Comparison of ENCODE assay signal across 16 cellular contexts in genomic region chr2:203730866-203731265, GRCh38. TPM values are rescaled to one million over a fixed set of nuclear protein-coding genes. Genes with fewer than 3 reads are reported as not detected.
DNase-seq lines count a peak whose midpoint lies in the region; ATAC-seq, FAIRE-seq and TF ChIP-seq lines count a peak whose summit lies in the region.
"Had no signal": no experiment of that assay in that cellular context is flagged by ENCODE, and none has a peak within 500 bp of the region (broad histone marks: within the 10 kb centered on the region; RNA-seq: fewer than 3 reads in every experiment).

No MANE protein-coding gene starts in this region.

- no peak for DNase-seq in activated naive CD4-positive, alpha-beta T cell (lab: John Stamatoyannopoulos, UW)
- DNase-seq in T-cell = no peak
- peak; percentile 42 for DNase-seq in bronchial epithelial cell (ENCODE audit: low read depth)
- no peak for DNase-seq in pancreas
- DNase-seq in posterior vena cava (ENCODE audit: low spot score) = no peak
- DNase-seq: activated B cell treated with CpG ODN at 0.5 μM for 24 hours; anterior cingulate cortex; HCEC 1CT; heart right ventricle; immature natural killer cell; ovary; stimulated activated CD4-positive, alpha-beta T cell treated with anti-CD3 and anti-CD28 coated beads, Interleukin-2, amount 100 ng/mL, for 24 hours had no signal

- FAIRE-seq in bronchial epithelial cell (lab: Jason Lieb, UNC) (no peak), pancreas (lab: Jason Lieb, UNC) (no peak)

- H3K27ac ChIP-seq in thymus (ENCODE audit: low read depth) (peak overlapping the region; percentile 12), pancreas (no peak overlapping the region)
- H3K27ac ChIP-seq: heart right ventricle, ovary had no signal

- H3K4me3 ChIP-seq in bronchial epithelial cell (ENCODE audit: low read depth, low read length) (no peak overlapping the region), thymus (ENCODE audit: low read length) (no peak overlapping the region), pancreas (no peak overlapping the region)
- H3K4me3 ChIP-seq: heart right ventricle, ovary had no signal

- CTCF ChIA-PET in T-cell (lab: Charles Lee) = interaction anchor here (1.0 to 1.3 kb wide), 3 partner anchors 10 to 24 kb away, joined by 3 to 6 read pairs (median 4); partner anchors contain the start of gene CD28 (in 1 of the 2)

- TF ChIP-seq CTCF in bronchial epithelial cell (IDR thresholded peaks at IDR 0.05; ENCODE audit: insufficient read depth, low read length, severe bottlenecking) (no peak), pancreas (IDR thresholded peaks at IDR 0.05) (no peak)

- no peaks in the 10 kb centered on the region for H3K27me3 Mint-ChIP-seq in activated naive CD4-positive, alpha-beta T cell treated with anti-CD3 and anti-CD28 coated beads, Interleukin-2, amount 50 U/mL, for 24 hours
- no peaks in the 10 kb centered on the region for H3K27me3 Mint-ChIP-seq in T-cell

- H3K9me3 ChIP-seq in thymus (ENCODE audit: control insufficient read depth) (no peaks in the 10 kb centered on the region), pancreas (no peaks in the 10 kb centered on the region)
- H3K9me3 ChIP-seq: heart right ventricle, ovary had no signal

- H3K4me3 Mint-ChIP-seq in activated naive CD4-positive, alpha-beta T cell treated with anti-CD3 and anti-CD28 coated beads, Interleukin-2, amount 50 U/mL, for 24 hours = peak overlapping the region; percentile 69
- peak overlapping the region; percentile 17 to 43 (median 33) for H3K4me3 Mint-ChIP-seq in T-cell
- H3K4me3 Mint-ChIP-seq: activated B cell treated with CpG ODN at 0.5 μM for 24 hours, immature natural killer cell had no signal

- ATAC-seq in T-cell (replicated peaks in 1 of 4) (no peak), pancreas (no peak), HG03280 (IDR thresholded peaks at IDR 0.05; ENCODE audit: unreplicated experiment) (no peak)
- ATAC-seq: heart right ventricle, sciatic nerve had no signal

- WGBS in thymus = 88% methylated on average over 2 of the region's 2 CpGs
- 93 to 97% methylated on average over 2 of the region's 2 CpGs for WGBS in pancreas, 2 donors

- intact Hi-C loops in pancreas (cut with DNase I) (no loop called here), posterior vena cava (cut with DNase I) (loop anchor here in 1 of 2 donors (10.0 kb wide), 1 partner anchor 1614 kb away; no protein-coding TSS in a partner anchor)

- peaks cover 7% of the 10 kb centered on the region for H3K9me3 Mint-ChIP-seq in activated naive CD4-positive, alpha-beta T cell treated with anti-CD3 and anti-CD28 coated beads, Interleukin-2, amount 50 U/mL, for 24 hours
- no peaks in the 10 kb centered on the region for H3K9me3 Mint-ChIP-seq in T-cell
- H3K9me3 Mint-ChIP-seq: activated B cell treated with CpG ODN at 0.5 μM for 24 hours, immature natural killer cell had no signal

- H3K36me3 ChIP-seq in bronchial epithelial cell (ENCODE audit: control insufficient read depth, insufficient read depth, low read length) = no peaks in the 10 kb centered on the region
- H3K36me3 ChIP-seq in thymus (ENCODE audit: control insufficient read depth, insufficient read depth) = peaks cover 9% of the 10 kb centered on the region
- H3K36me3 ChIP-seq in pancreas = no peaks in the 10 kb centered on the region
- H3K36me3 ChIP-seq: ovary had no signal

- H3K27me3 ChIP-seq in bronchial epithelial cell (ENCODE audit: control insufficient read depth, insufficient read depth, low read length) = no peaks in the 10 kb centered on the region
- H3K27me3 ChIP-seq in thymus (ENCODE audit: control insufficient read depth, insufficient read depth) = no peaks in the 10 kb centered on the region
- no peaks in the 10 kb centered on the region for H3K27me3 ChIP-seq in pancreas
- H3K27me3 ChIP-seq: heart right ventricle, ovary had no signal

- peaks cover 94% of the 10 kb centered on the region for H3K4me1 Mint-ChIP-seq in activated naive CD4-positive, alpha-beta T cell treated with anti-CD3 and anti-CD28 coated beads, Interleukin-2, amount 50 U/mL, for 24 hours
- H3K4me1 Mint-ChIP-seq in T-cell = peaks cover 77 to 94% (median 92%) of the 10 kb centered on the region in 3 donors
- H3K4me1 Mint-ChIP-seq: activated B cell treated with CpG ODN at 0.5 μM for 24 hours, immature natural killer cell had no signal

- POLR2A ChIA-PET in T-cell (lab: Charles Lee) = interaction anchor here (0.7 to 2.2 kb wide), 3 partner anchors 9 to 22 kb away, joined by 3 to 6 read pairs (median 5); no protein-coding TSS in a partner anchor

- peak overlapping the region; percentile 90 for H3K27ac Mint-ChIP-seq in activated naive CD4-positive, alpha-beta T cell treated with anti-CD3 and anti-CD28 coated beads, Interleukin-2, amount 50 U/mL, for 24 hours
- peak overlapping the region; percentile 91 for H3K27ac Mint-ChIP-seq in T-cell
- H3K27ac Mint-ChIP-seq: activated B cell treated with CpG ODN at 0.5 μM for 24 hours, immature natural killer cell had no signal

- H3K4me1 ChIP-seq in thymus (ENCODE audit: control insufficient read depth, insufficient read depth, low read length) (peaks cover 16% of the 10 kb centered on the region), pancreas (no peaks in the 10 kb centered on the region)

- H3K36me3 Mint-ChIP-seq in activated naive CD4-positive, alpha-beta T cell treated with anti-CD3 and anti-CD28 coated beads, Interleukin-2, amount 50 U/mL, for 24 hours = peaks cover 47% of the 10 kb centered on the region
- H3K36me3 Mint-ChIP-seq in T-cell = peaks cover 83% of the 10 kb centered on the region

RNA-seq across cellular contexts. Expression of gene CD28, which starts 24.4 kb away (rescaled TPM):
- 100 to 1,000 TPM; 112 to 154 (median 151) TPM for total RNA-seq in T-cell
- total RNA-seq in bronchial epithelial cell = not detected in 2 replicates
- 27.2 TPM for polyA plus RNA-seq in thymus
- under 1 TPM; 0.21 to 0.63 (median 0.30) TPM for total RNA-seq in pancreas
- polyA plus RNA-seq in pancreas = under 1 TPM in 1 of 2 donors, not detected in 1; 0.08 TPM
- 1 to 10 TPM; 3.8 to 6.3 TPM for total RNA-seq in posterior vena cava
- total RNA-seq: activated B cell treated with CpG ODN at 0.5 μM for 24 hours had no signal

Comparison
In these comparisons a context has a peak if more than half of its experiments do, and no peak if none do; other contexts are left out.
1. RNA of gene CD28, which starts 24.4 kb away (total RNA-seq): 112 to 154 TPM in T-cell; 3.8 to 6.3 TPM in posterior vena cava, 0.21 to 0.63 TPM in pancreas and not detected in bronchial epithelial cell; every median in the first group is over 10 times any median in the second.